ENCODE assay signal across 20 cellular contexts in the genomic region with DNA sequence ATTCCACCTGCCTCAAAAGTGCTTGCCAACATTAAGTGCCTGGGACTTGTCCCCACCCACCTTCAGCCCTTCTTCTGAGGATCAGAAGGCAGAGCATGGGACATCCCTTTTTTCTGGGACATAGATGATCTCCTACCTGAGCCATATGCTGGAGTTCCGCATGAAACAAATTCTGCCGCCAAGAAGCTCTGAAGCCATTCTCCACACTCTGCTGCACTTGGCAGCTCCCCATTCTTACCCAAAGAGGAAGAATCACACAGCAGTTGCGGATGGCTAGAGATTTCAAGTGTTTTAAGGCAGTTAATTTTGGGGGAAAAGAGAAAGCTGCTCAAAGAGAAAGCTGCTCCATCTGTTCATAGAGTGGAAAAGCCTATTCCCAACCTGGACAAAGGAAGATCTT.
A peak's percentile ranks its signal among the peaks of the same experiment; 100 is the strongest.
DNase-seq lines count a peak whose midpoint lies in the region; ATAC-seq, FAIRE-seq and TF ChIP-seq lines count a peak whose summit lies in the region.
"Had no signal": no experiment of that assay in that cellular context is flagged by ENCODE, and none has a peak within 500 bp of the region (broad histone marks: within the 10 kb centered on the region; RNA-seq: fewer than 3 reads in every experiment).

No MANE protein-coding gene starts in this region.

- TF ChIP-seq EP300 in stomach (IDR thresholded peaks at IDR 0.05): no peak

- TF ChIP-seq POLR2A in stomach (IDR thresholded peaks at IDR 0.05): no peak

- H3K4me3 ChIP-seq in BLaER1: no peak overlapping the region
- no peak overlapping the region for H3K4me3 ChIP-seq in DND-41 (ENCODE audit: low read depth in 1 of 2, low read length in 2 of 2)
- H3K4me3 ChIP-seq in bronchial epithelial cell (ENCODE audit: low read depth, low read length): no peak overlapping the region
- no peak overlapping the region for H3K4me3 ChIP-seq in stomach

- 89 to 95% (median 91%) methylated on average over 3 of the region's 3 CpGs for WGBS in stomach, 5 donors

- H3K9me3 ChIP-seq in BLaER1 (peaks cover 12% of the 10 kb centered on the region), DND-41 (ENCODE audit: insufficient read depth, low read length, severe bottlenecking) (peaks cover 14% of the 10 kb centered on the region), stomach (no peaks in the 10 kb centered on the region)
- H3K9me3 ChIP-seq: BE2C had no signal

- H4K20me1 ChIP-seq in BLaER1 (no peaks in the 10 kb centered on the region), DND-41 (ENCODE audit: insufficient read depth, low read length) (no peaks in the 10 kb centered on the region)

- no peak for DNase-seq in DND-41
- no peak for DNase-seq in bronchial epithelial cell (ENCODE audit: low read depth)
- DNase-seq in kidney tubule cell (ENCODE audit: low spot score): peak; percentile 20
- no peak for DNase-seq in stomach
- DNase-seq in stimulated activated CD4-positive, alpha-beta T cell treated with anti-CD3 and anti-CD28 coated beads, Interleukin-4, amount 100 ng/mL, for 1 hour: no peak
- DNase-seq in germinal center (ENCODE audit: low spot score): no peak
- DNase-seq: BE2C; CD4-positive, alpha-beta T cell; GF-D8; GOT3; HCEC 1CT; Kasumi-1; NCI-H1417 treated with DMSO at 0.1 percent for 48 hours; NCI-H187; NCI-H226; NCI-H526 treated with DMSO at 0.1 percent for 48 hours; OCI-M1; Right ventricle myocardium superior had no signal

- H3K9ac ChIP-seq in BLaER1 (peak overlapping the region; percentile 21; the same call in 1 of the 2 replicates), DND-41 (ENCODE audit: low read depth, low read length) (no peak overlapping the region)

- TF ChIP-seq CTCF in DND-41 (IDR thresholded peaks at IDR 0.05; ENCODE audit: borderline replicate concordance, extremely low read depth, low read length, poor library complexity, severe bottlenecking) (no peak), bronchial epithelial cell (IDR thresholded peaks at IDR 0.05; ENCODE audit: insufficient read depth, low read length, severe bottlenecking) (no peak), stomach (IDR thresholded peaks at IDR 0.05) (no peak)

- peaks cover 50% of the 10 kb centered on the region for H3K4me1 ChIP-seq in BLaER1
- peaks cover 38% of the 10 kb centered on the region for H3K4me1 ChIP-seq in DND-41 (ENCODE audit: insufficient read depth, low read length)
- H3K4me1 ChIP-seq in stomach: no peaks in the 10 kb centered on the region
- H3K4me1 ChIP-seq: BE2C had no signal

- intact Hi-C loops in stomach (cut with DNase I; ENCODE audit: low total_unique reads): no loop called here

- H3K27me3 ChIP-seq in BLaER1: no peaks in the 10 kb centered on the region
- H3K27me3 ChIP-seq in DND-41 (ENCODE audit: insufficient read depth, low read length, poor library complexity): no peaks in the 10 kb centered on the region
- no peaks in the 10 kb centered on the region for H3K27me3 ChIP-seq in bronchial epithelial cell (ENCODE audit: control insufficient read depth, insufficient read depth, low read length)
- H3K27me3 ChIP-seq in stomach: peaks cover 0 to 6% (median 3%) of the 10 kb centered on the region in 3 donors

- ATAC-seq in DND-41 (ENCODE audit: insufficient read depth, low read depth) (no peak), GM21717 (IDR thresholded peaks at IDR 0.05; ENCODE audit: unreplicated experiment) (no peak)

- no peaks in the 10 kb centered on the region for H3K36me3 ChIP-seq in BLaER1
- H3K36me3 ChIP-seq in DND-41 (ENCODE audit: insufficient read depth, low read length): no peaks in the 10 kb centered on the region
- no peaks in the 10 kb centered on the region for H3K36me3 ChIP-seq in bronchial epithelial cell (ENCODE audit: control insufficient read depth, insufficient read depth, low read length)
- no peaks in the 10 kb centered on the region for H3K36me3 ChIP-seq in stomach
- H3K36me3 ChIP-seq: BE2C had no signal

- H2AFZ ChIP-seq in DND-41 (ENCODE audit: low read depth, low read length): peak overlapping the region; percentile 14; the same call in 1 of the 2 replicates

- FAIRE-seq in bronchial epithelial cell (lab: Jason Lieb, UNC): peak; percentile 68

- H3K79me2 ChIP-seq in DND-41 (ENCODE audit: insufficient read depth, low read length): no peaks in the 10 kb centered on the region

- H3K4me2 ChIP-seq in BLaER1 (peak overlapping the region; percentile 73), DND-41 (ENCODE audit: insufficient read depth, low read length) (no peak overlapping the region)

- H3K27ac ChIP-seq in BLaER1 (peak overlapping the region; percentile 36), DND-41 (ENCODE audit: low read length) (peak overlapping the region; percentile 51), stomach (no peak overlapping the region)

Comparison
In these comparisons a context has a peak if more than half of its experiments do, and no peak if none do; other contexts are left out.
1. H3K27ac ChIP-seq: peak in BLaER1 (single experiment) and DND-41 (single experiment); none in stomach (0 of 5).